24 cellular contexts compared by ENCODE assay signal in the genomic region with DNA sequence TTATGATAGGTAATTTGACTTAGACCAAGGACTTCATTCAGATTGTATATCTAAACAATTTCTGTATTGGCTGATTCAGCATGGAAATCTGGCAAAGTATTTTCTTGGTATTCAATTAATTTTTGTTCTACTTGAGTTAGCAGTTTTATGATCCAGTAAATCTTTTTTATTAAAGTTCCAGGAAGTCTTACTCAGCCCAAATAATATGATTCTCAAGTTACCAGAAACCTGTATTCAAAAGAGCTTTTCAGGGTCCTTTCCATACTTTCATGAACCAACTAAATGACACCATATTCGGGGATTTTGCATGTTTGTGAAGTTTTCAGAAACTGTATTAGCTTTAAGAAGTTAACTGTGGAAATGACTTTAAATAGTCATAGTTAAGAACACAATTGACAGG.
"Had no signal": no experiment of that assay in that cellular context is flagged by ENCODE, and none has a peak within 500 bp of the region (broad histone marks: within the 10 kb centered on the region; RNA-seq: fewer than 3 reads in every experiment).

No MANE protein-coding gene starts in this region.

- H3K9me3 ChIP-seq: neutrophil, ovary, psoas muscle, right lobe of liver, thyroid gland, tibial nerve, upper lobe of left lung, vagina had no signal

- H3K4me3 ChIP-seq: ovary, psoas muscle, right lobe of liver, sigmoid colon, stomach, thoracic aorta, thyroid gland, tibial nerve, upper lobe of left lung, vagina had no signal

- H3K9ac ChIP-seq: parathyroid adenoma had no signal

- H3K27ac ChIP-seq: neutrophil, ovary, parathyroid adenoma, psoas muscle, right lobe of liver, sigmoid colon, stomach, thoracic aorta, thyroid gland, tibial nerve, upper lobe of left lung, vagina had no signal

- H3K27me3 ChIP-seq: neutrophil, ovary, right lobe of liver, sigmoid colon, stomach, thyroid gland, tibial nerve, upper lobe of left lung, vagina had no signal

- H3K79me2 ChIP-seq: parathyroid adenoma had no signal

- H2AFZ ChIP-seq: parathyroid adenoma had no signal

- H3K36me3 ChIP-seq: neutrophil, ovary, right lobe of liver, sigmoid colon, stomach, thoracic aorta, thyroid gland, tibial nerve, upper lobe of left lung, vagina had no signal

- H3K4me1 ChIP-seq: parathyroid adenoma, psoas muscle, right lobe of liver, sigmoid colon, stomach, thyroid gland, tibial nerve, upper lobe of left lung had no signal

- DNase-seq: nephron progenitor cell; nucleus accumbens; ovary; posterior cingulate gyrus; psoas muscle; right cardiac atrium; right lobe of liver; sigmoid colon; small intestine; stimulated activated CD4-positive, alpha-beta T cell treated with anti-CD3 and anti-CD28 coated beads, Interleukin-15, amount 100 ng/mL, for 24 hours; stimulated activated CD4-positive, alpha-beta T cell treated with anti-CD3 and anti-CD28 coated beads, Interleukin-2, amount 100 ng/mL, for 24 hours; stimulated activated CD4-positive, alpha-beta T cell treated with anti-CD3 and anti-CD28 coated beads, Interleukin-2, amount 100 ng/mL, for 48 hours; stimulated activated CD4-positive, alpha-beta T cell treated with anti-CD3 and anti-CD28 coated beads, Interleukin-4, amount 100 ng/mL, for 24 hours; stimulated activated naive B cell treated with anti-CD40 and anti-IgM and Interleukin-4, amounts not matched to agents 10 μg/mL and 1 μg/mL and 100 μg/mL, for 72 hours; stimulated activated naive CD4-positive, alpha-beta T cell treated with Interleukin-2 at 50 U/mL for 16 hours; stomach; thyroid gland; trophoblast cell; upper lobe of left lung had no signal
